Comparison of ENCODE assay signal across 8 cellular contexts in genomic region chr4:125315571-125316390, GRCh38. TPM values are rescaled to one million over a fixed set of nuclear protein-coding genes. Genes with fewer than 3 reads are reported as not detected.
A peak's percentile ranks its signal among the peaks of the same experiment; 100 is the strongest.
DNase-seq lines count a peak whose midpoint lies in the region; ATAC-seq and TF ChIP-seq lines count a peak whose summit lies in the region.

No MANE protein-coding gene starts in this region.

- peak overlapping the region; percentile 78 for H3K9ac ChIP-seq in BLaER1
- peak overlapping the region; percentile 64 for H3K9ac ChIP-seq in NT2/D1 (ENCODE audit: insufficient read length, low read depth)
- H3K9ac ChIP-seq in skeletal muscle satellite cell (ENCODE audit: low read depth, low read length): peak overlapping the region; percentile 98

- TF ChIP-seq CTCF in cardiac fibroblast (IDR thresholded peaks at IDR 0.05; ENCODE audit: low read depth, low read length): peak; percentile 27

- ATAC-seq in GM19035 (IDR thresholded peaks at IDR 0.05; ENCODE audit: unreplicated experiment) (peak; percentile 14), GM18517 (IDR thresholded peaks at IDR 0.05; ENCODE audit: unreplicated experiment) (no peak)

- peaks cover 16% of the 10 kb centered on the region for H3K27me3 ChIP-seq in BLaER1
- H3K27me3 ChIP-seq in NT2/D1 (ENCODE audit: insufficient read depth, insufficient read length): peaks cover 31% of the 10 kb centered on the region
- no peaks in the 10 kb centered on the region for H3K27me3 ChIP-seq in skeletal muscle satellite cell (ENCODE audit: control insufficient read depth, insufficient read depth, low read length)

- no peaks in the 10 kb centered on the region for H4K20me1 ChIP-seq in BLaER1

- DNase-seq in NT2/D1 (ENCODE audit: low read depth, low spot score) (no peak), cardiac fibroblast (ENCODE audit: low read depth in 2 of 2) (peak; percentile 64 to 65), islet precursor cell (peak; percentile 82), NOMO-1 treated with dmso at 0.1 percent for 144 hours (lab: John Stamatoyannopoulos, UW; ENCODE audit: unreplicated experiment) (no peak)

- peak overlapping the region; percentile 91 for H3K4me2 ChIP-seq in BLaER1
- H3K4me2 ChIP-seq in skeletal muscle satellite cell (ENCODE audit: low read length): peak overlapping the region; percentile 98

- peak overlapping the region; percentile 44; the same call in 1 of the 2 replicates for H3K27ac ChIP-seq in BLaER1

- H3K4me3 ChIP-seq in BLaER1: peak overlapping the region; percentile 92
- H3K4me3 ChIP-seq in NT2/D1 (ENCODE audit: insufficient read length, low read depth): peak overlapping the region; percentile 51
- H3K4me3 ChIP-seq in cardiac fibroblast (replicated peaks in 1 of 2; ENCODE audit: low read depth in 2 of 2, low read length in 2 of 2): peak overlapping the region; percentile 87 to 99
- H3K4me3 ChIP-seq in skeletal muscle satellite cell (ENCODE audit: low read length): peak overlapping the region; percentile 98

- peaks cover 17% of the 10 kb centered on the region for H3K4me1 ChIP-seq in BLaER1
- no peaks in the 10 kb centered on the region for H3K4me1 ChIP-seq in NT2/D1 (ENCODE audit: insufficient read depth, insufficient read length)
- H3K4me1 ChIP-seq in skeletal muscle satellite cell (ENCODE audit: control insufficient read depth, insufficient read depth, low read length): peaks cover 33% of the 10 kb centered on the region

- H3K36me3 ChIP-seq in BLaER1 (no peaks in the 10 kb centered on the region), NT2/D1 (ENCODE audit: insufficient read depth, insufficient read length, low read length) (no peaks in the 10 kb centered on the region), skeletal muscle satellite cell (ENCODE audit: insufficient read depth, low read length) (peaks cover 30% of the 10 kb centered on the region)

- H3K9me3 ChIP-seq in BLaER1 (peaks cover 19% of the 10 kb centered on the region), NT2/D1 (ENCODE audit: insufficient read depth, low read length) (no peaks in the 10 kb centered on the region), skeletal muscle satellite cell (replicated peaks; ENCODE audit: low read length) (no peaks in the 10 kb centered on the region)

RNA-seq across cellular contexts. Expression of gene FAT4, which starts 1.0 kb away (rescaled TPM):
- total RNA-seq in skeletal muscle satellite cell (2012; rRNA removed): 13.9 and 16.2 TPM in 2 replicates

Comparison
In these comparisons a context has a peak if more than half of its experiments do, and no peak if none do; other contexts are left out.
1. DNase-seq: peak in cardiac fibroblast (2 of 2) and islet precursor cell (single experiment); none in NT2/D1 (single experiment) and NOMO-1 treated with dmso at 0.1 percent for 144 hours (single experiment).
2. Peak in every context shown above with its lines, with median percentiles within 50 percentile points of each other: H3K4me3 ChIP-seq and H3K9ac ChIP-seq.